In genomic region chr22:30457964-30458363, GRCh38 we compare ENCODE assay signal across 22 cellular contexts. TPM values are rescaled to one million over a fixed set of nuclear protein-coding genes. Genes with fewer than 3 reads are reported as not detected.
DNase-seq lines count a peak whose midpoint lies in the region; ATAC-seq, FAIRE-seq and TF ChIP-seq lines count a peak whose summit lies in the region.
"Had no signal": no experiment of that assay in that cellular context is flagged by ENCODE, and none has a peak within 500 bp of the region (broad histone marks: within the 10 kb centered on the region; RNA-seq: fewer than 3 reads in every experiment).

No MANE protein-coding gene starts in this region.

- FAIRE-seq in HTR-8/SVneo (lab: Jason Lieb, UNC), result no peak
- FAIRE-seq: GM19239, K562, pancreas had no signal

- H3K9ac ChIP-seq in IMR-90 (ENCODE audit: low read depth, low read length) (no peak overlapping the region), trophoblast cell (ENCODE audit: low read length) (peak overlapping the region; percentile 42)

- H2BK15ac ChIP-seq in IMR-90 (ENCODE audit: low read depth, low read length), result no peak overlapping the region

- no peaks in the 10 kb centered on the region for H3K9me1 ChIP-seq in IMR-90 (ENCODE audit: insufficient read depth, low read length)

- no peak for TF ChIP-seq POLR2A in IMR-90 (IDR thresholded peaks at IDR 0.05; ENCODE audit: low read depth, low read length)

- no peak overlapping the region for H2BK12ac ChIP-seq in trophoblast cell (ENCODE audit: low read length)

- TF ChIP-seq CTCF in IMR-90 (conservative IDR thresholded peaks at IDR 0.05; ENCODE audit: low read depth, low read length) (no peak), epithelial cell of esophagus (IDR thresholded peaks at IDR 0.05; ENCODE audit: insufficient read depth, low read depth, low read length, missing control alignments) (no peak), tibial artery (IDR thresholded peaks at IDR 0.05) (no peak)

- no peak for TF ChIP-seq RAD21 in IMR-90 (IDR thresholded peaks at IDR 0.05; ENCODE audit: low read length)

- H2AK9ac ChIP-seq in IMR-90 (replicated peaks; ENCODE audit: low read depth, low read length, poor library complexity), result no peak overlapping the region

- H3K27me3 ChIP-seq in IMR-90 (ENCODE audit: control insufficient read depth, insufficient read depth, low read length) (peaks cover 8% of the 10 kb centered on the region), trophoblast cell (ENCODE audit: insufficient read depth, low read length) (no peaks in the 10 kb centered on the region), tibial artery (peaks cover 0 to 37% of the 10 kb centered on the region in 2 donors)
- H3K27me3 ChIP-seq: pancreas, uterus had no signal

- H2BK5ac ChIP-seq in IMR-90 (ENCODE audit: low read depth, low read length, poor library complexity, severe bottlenecking) (no peak overlapping the region), trophoblast cell (ENCODE audit: low read depth, low read length, poor library complexity) (no peak overlapping the region)

- DNase-seq in IMR-90 (peak; percentile 38), epithelial cell of esophagus (ENCODE audit: low read depth) (peak; percentile 13), trophoblast cell (no peak), EL (no peak), HTR-8/SVneo (ENCODE audit: insufficient read length, low spot score) (no peak), tibial artery (no peak)
- DNase-seq: activated CD4-positive, alpha-beta T cell treated with anti-CD3 and anti-CD28 coated beads, Interleukin-2, amount 50 U/mL, for 1 hour; activated CD8-positive, alpha-beta memory T cell treated with anti-CD3 and anti-CD28 coated beads, Interleukin-2, amount 50 U/mL, for 48 hours; activated effector memory CD4-positive, alpha-beta T cell treated with anti-CD3 and anti-CD28 coated beads, Interleukin-2, amount 50 U/mL, for 16 hours; amniotic stem cell; cerebellar nuclear complex; effector CD4-positive, alpha-beta T cell; esophagus squamous epithelium; naive B cell; NCI-H2081; NCI-H510A treated with DMSO at 0.1 percent for 48 hours; pancreas; uterus had no signal

- no peak overlapping the region for H4K12ac ChIP-seq in trophoblast cell (ENCODE audit: low read depth, low read length)

- no TSS peak for BruUV-seq in IMR-90 (replicated peaks; lab: Mats Ljungman, UMichigan)

- H3K4me2 ChIP-seq in IMR-90 (ENCODE audit: low read depth, low read length) (no peak overlapping the region), trophoblast cell (ENCODE audit: low read length) (no peak overlapping the region)

- no peaks in the 10 kb centered on the region for H3K9me3 ChIP-seq in IMR-90 (ENCODE audit: control insufficient read depth, insufficient read depth, low read length)
- H3K9me3 ChIP-seq in trophoblast cell (ENCODE audit: insufficient read depth, low read depth, low read length), result peaks cover 4% of the 10 kb centered on the region
- no peaks in the 10 kb centered on the region for H3K9me3 ChIP-seq in tibial artery
- H3K9me3 ChIP-seq: esophagus squamous epithelium, pancreas, uterus had no signal

- H3K18ac ChIP-seq in IMR-90 (ENCODE audit: low read depth, low read length), result no peak overlapping the region
- no peak overlapping the region for H3K18ac ChIP-seq in trophoblast cell (ENCODE audit: low read length)

- in situ Hi-C loops in IMR-90 (cut with MboI; ENCODE audit: low sequenced_read_pairs), result no loop called here

- H2AK5ac ChIP-seq in IMR-90 (ENCODE audit: low read depth, low read length), result no peak overlapping the region
- no peak overlapping the region for H2AK5ac ChIP-seq in trophoblast cell (ENCODE audit: low read length)

- H3K23ac ChIP-seq in IMR-90 (ENCODE audit: low read depth, low read length) (no peak overlapping the region), trophoblast cell (ENCODE audit: low read length) (no peak overlapping the region)

- H4K8ac ChIP-seq in IMR-90 (ENCODE audit: low read depth in 2 of 2, low read length in 2 of 2) (no peak overlapping the region), trophoblast cell (ENCODE audit: low read depth, low read length) (no peak overlapping the region)

- WGBS in IMR-90 (ENCODE audit: extremely low coverage in 2 of 2, insufficient read length in 1 of 2), 2 experiments, result 28% methylated on average over 3 of the region's 8 CpGs; no CpG with 5 or more reads in 1 of the 2 experiments
- WGBS in trophoblast cell (ENCODE audit: extremely low coverage, insufficient coverage, insufficient read length), result no CpG with 5 or more reads among the region's 8 CpGs

- peak; percentile 51; the same call in 1 of the 2 replicates for ATAC-seq in IMR-90 (ENCODE audit: low read depth)
- ATAC-seq: HCT116, K562, pancreas had no signal

- no peak overlapping the region for H3K4me3 ChIP-seq in IMR-90 (ENCODE audit: insufficient read depth, low read depth, low read length)
- H3K4me3 ChIP-seq in epithelial cell of esophagus (ENCODE audit: low read length), result no peak overlapping the region
- no peak overlapping the region for H3K4me3 ChIP-seq in trophoblast cell (ENCODE audit: low read depth, low read length)
- no peak overlapping the region for H3K4me3 ChIP-seq in tibial artery
- H3K4me3 ChIP-seq: esophagus squamous epithelium, K562, pancreas, uterus had no signal

- H3K27ac ChIP-seq in IMR-90 (ENCODE audit: insufficient read depth, low read length) (no peak overlapping the region), trophoblast cell (ENCODE audit: low read depth, low read length) (no peak overlapping the region), tibial artery (no peak overlapping the region)
- H3K27ac ChIP-seq: esophagus squamous epithelium, pancreas, uterus had no signal

- H3K14ac ChIP-seq in IMR-90 (replicated peaks; ENCODE audit: low read depth, low read length), result no peak overlapping the region
- H3K14ac ChIP-seq in trophoblast cell (ENCODE audit: low read length), result no peak overlapping the region

- no peak overlapping the region for H4K5ac ChIP-seq in IMR-90 (ENCODE audit: low read depth, low read length)

- no peaks in the 10 kb centered on the region for H4K20me1 ChIP-seq in IMR-90 (ENCODE audit: insufficient read depth, low read length)

- H3K36me3 ChIP-seq in IMR-90 (ENCODE audit: control insufficient read depth, insufficient read depth, low read length) (no peaks in the 10 kb centered on the region), trophoblast cell (ENCODE audit: control insufficient read depth in 1 of 2, insufficient read depth in 2 of 2, low read length in 2 of 2) (no peaks in the 10 kb centered on the region), tibial artery (no peaks in the 10 kb centered on the region)
- H3K36me3 ChIP-seq: esophagus squamous epithelium, pancreas, uterus had no signal

- no peaks in the 10 kb centered on the region for H3K4me1 ChIP-seq in IMR-90 (ENCODE audit: control insufficient read depth, insufficient read depth, low read length)
- H3K4me1 ChIP-seq in trophoblast cell (ENCODE audit: control insufficient read depth in 1 of 2, insufficient read depth in 2 of 2, low read length in 2 of 2), result no peaks in the 10 kb centered on the region
- no peaks in the 10 kb centered on the region for H3K4me1 ChIP-seq in tibial artery
- H3K4me1 ChIP-seq: pancreas, uterus had no signal

- intact Hi-C loops in IMR-90 (cut with micrococcal nuclease) (no loop called here), tibial artery (cut with DNase I; ENCODE audit: low total_unique reads) (no loop called here)

- no peaks in the 10 kb centered on the region for H3K79me1 ChIP-seq in IMR-90 (ENCODE audit: low read depth in 1 of 2, low read length in 2 of 2)
- H3K79me1 ChIP-seq in trophoblast cell (ENCODE audit: low read length), result no peaks in the 10 kb centered on the region

- H4K91ac ChIP-seq in IMR-90 (ENCODE audit: insufficient read depth, low read depth, low read length) (no peak overlapping the region), trophoblast cell (ENCODE audit: low read depth, low read length) (no peak overlapping the region)

- no peak overlapping the region for H3K4ac ChIP-seq in IMR-90 (ENCODE audit: low read depth, low read length)
- no peak overlapping the region for H3K4ac ChIP-seq in trophoblast cell (ENCODE audit: low read depth, low read length)

- CTCF ChIA-PET in IMR-90 (lab: Yijun Ruan, JAX), result no interaction called here

- no peak overlapping the region for H2BK120ac ChIP-seq in IMR-90 (ENCODE audit: low read depth, low read length)
- no peak overlapping the region for H2BK120ac ChIP-seq in trophoblast cell (ENCODE audit: insufficient read depth, low read length, poor library complexity)

- POLR2A ChIA-PET in IMR-90 (lab: Charles Lee; ENCODE audit: unreplicated experiment), result no interaction called here

- no peak overlapping the region for H3K56ac ChIP-seq in IMR-90 (ENCODE audit: extremely low read depth, insufficient read depth, low read length)

- no peak overlapping the region for H2AFZ ChIP-seq in IMR-90 (replicated peaks; ENCODE audit: low read length, poor library complexity)
- no peak overlapping the region for H2AFZ ChIP-seq in trophoblast cell (ENCODE audit: insufficient read depth, low read length, poor library complexity)

- dilution Hi-C loops in IMR-90 (cut with HindIII; ENCODE audit: low sequenced_read_pairs, unreplicated experiment), result no loop called here

- H3K79me2 ChIP-seq in trophoblast cell (ENCODE audit: control insufficient read depth, insufficient read depth, low read length, poor library complexity), result no peaks in the 10 kb centered on the region

- no peak overlapping the region for H2BK20ac ChIP-seq in IMR-90 (ENCODE audit: low read depth, low read length)

TF ChIP-seq in IMR-90, 13 proteins besides CTCF, POLR2A, EP300 and RAD21 (continues in another document):
- TF ChIP-seq BHLHE40 (IDR thresholded peaks at IDR 0.05; ENCODE audit: low read depth, low read length) (no peak), MAZ (IDR thresholded peaks at IDR 0.05; ENCODE audit: borderline replicate concordance, low read depth, low read length) (no peak), CHD1 (IDR thresholded peaks at IDR 0.05; ENCODE audit: low read depth, low read length) (no peak), SMC3 (IDR thresholded peaks at IDR 0.05; ENCODE audit: low read depth, low read length) (no peak), FOS (IDR thresholded peaks at IDR 0.05; ENCODE audit: low read depth, low read length) (no peak), MXI1 (IDR thresholded peaks at IDR 0.05; ENCODE audit: borderline replicate concordance, low read depth, low read length) (no peak)

RNA-seq across cellular contexts. Expression of gene SEC14L3, which starts 13.9 kb away (rescaled TPM):
- not detected in 2 replicates for total RNA-seq in IMR-90 (2012; rRNA removed)
- polyA plus RNA-seq in IMR-90 (2012; rRNA removed), result not detected in 2 replicates
- not detected in 2 replicates for polyA plus RNA-seq in IMR-90 (2012; cell fraction: cytosol; rRNA removed)
- not detected in 2 replicates for polyA plus RNA-seq in IMR-90 (2012; cell fraction: nucleus; rRNA removed; ENCODE audit: low replicate concordance)
- not detected in 2 replicates for polyA plus RNA-seq in trophoblast cell (2013)
- total RNA-seq: K562, lung microvascular endothelial cell, pancreas, uterus had no signal
- polyA plus RNA-seq: K562 had no signal

RNA-seq across cellular contexts. Expression of gene MTFP1, which starts 32.4 kb away (rescaled TPM):
- 5.6 and 7.3 TPM in 2 replicates for total RNA-seq in IMR-90 (2012; rRNA removed)
- polyA plus RNA-seq in IMR-90 (2012; rRNA removed), result 7.7 and 8.1 TPM in 2 replicates
- polyA plus RNA-seq in IMR-90 (2012; cell fraction: cytosol; rRNA removed), result 26.6 and 29.1 TPM in 2 replicates
- polyA plus RNA-seq in IMR-90 (2012; cell fraction: nucleus; rRNA removed; ENCODE audit: low replicate concordance), result 10.3 and 20.5 TPM in 2 replicates
- 11.9 and 12.6 TPM in 2 replicates for polyA plus RNA-seq in trophoblast cell (2013)

RNA-seq across cellular contexts. Expression of gene SEC14L4, which starts 47.5 kb away (rescaled TPM):
- total RNA-seq in IMR-90 (2012; rRNA removed), result not detected in 2 replicates
- not detected in 2 replicates for polyA plus RNA-seq in IMR-90 (2012; rRNA removed)
- polyA plus RNA-seq in IMR-90 (2012; cell fraction: cytosol; rRNA removed), result not detected in 2 replicates
- not detected in 2 replicates for polyA plus RNA-seq in IMR-90 (2012; cell fraction: nucleus; rRNA removed; ENCODE audit: low replicate concordance)
- polyA plus RNA-seq in trophoblast cell (2013), result 0.42 and 0.53 TPM in 2 replicates
- total RNA-seq: esophagus squamous epithelium, K562, lung microvascular endothelial cell had no signal

Comparison
In these comparisons a context has a peak if more than half of its experiments do, and no peak if none do; other contexts are left out.
1. DNase-seq: peak in IMR-90 (single experiment) and epithelial cell of esophagus (single experiment); none in trophoblast cell (0 of 2), EL (single experiment), HTR-8/SVneo (single experiment) and tibial artery (0 of 2).